13 cellular contexts compared by ENCODE assay signal in genomic region chr5:119276976-119277375, GRCh38.
DNase-seq lines count a peak whose midpoint lies in the region; ATAC-seq, FAIRE-seq and TF ChIP-seq lines count a peak whose summit lies in the region.
"Had no signal": no experiment of that assay in that cellular context is flagged by ENCODE, and none has a peak within 500 bp of the region (broad histone marks: within the 10 kb centered on the region; RNA-seq: fewer than 3 reads in every experiment).

No MANE protein-coding gene starts in this region.

- RAD21 ChIA-PET in GM12878 (lab: Charles Lee; ENCODE audit: unreplicated experiment): interaction anchor here (1.4 to 7.3 kb wide), 5 partner anchors 12 to 135 kb away, joined by 4 to 43 read pairs (median 38); no protein-coding TSS in a partner anchor

- peaks cover 88% of the 10 kb centered on the region for H3K79me2 ChIP-seq in GM12878 (ENCODE audit: control insufficient read depth, insufficient read depth, low read length)

- POLR2A ChIA-PET in GM12878 (lab: Charles Lee): interaction anchor here (1.1 to 6.7 kb wide), 6 partner anchors 9 to 58 kb away, joined by 3 to 59 read pairs (median 8); no protein-coding TSS in a partner anchor

- no peak overlapping the region for H2AFZ ChIP-seq in GM12878 (ENCODE audit: control insufficient read depth, low read depth, low read length)
- H2AFZ ChIP-seq: PC-9 had no signal

- TF ChIP-seq CTCF in GM12865 (IDR thresholded peaks at IDR 0.05; ENCODE audit: insufficient read depth, low read depth, low read length, missing control alignments): no peak
- no peak for TF ChIP-seq CTCF in HL-60 (IDR thresholded peaks at IDR 0.05; ENCODE audit: insufficient read depth, low read length)
- TF ChIP-seq CTCF in GM12878 (IDR thresholded peaks at IDR 0.05 in 2 of 3, conservative IDR thresholded peaks at IDR 0.05 in 1 of 3; ENCODE audit: control insufficient read depth in 2 of 3, extremely low read depth in 1 of 3, insufficient read depth in 1 of 3, low read depth in 3 of 3, low read length in 3 of 3): no peak
- TF ChIP-seq CTCF in suprapubic skin (IDR thresholded peaks at IDR 0.05): no peak
- no peak for TF ChIP-seq CTCF in gastrocnemius medialis (IDR thresholded peaks at IDR 0.05 in 4 of 5, conservative IDR thresholded peaks at IDR 0.05 in 1 of 5)

- in situ Hi-C loops in GM12878 (cut with MboI): loop anchor here (25.0 kb wide), 1 partner anchor 1185 kb away; the partner anchor contains the start of gene PRR16
- in situ Hi-C loops in gastrocnemius medialis (cut with MboI; ENCODE audit: low sequenced_read_pairs in 4 of 4): no loop called here

- H4K20me1 ChIP-seq in GM12878 (ENCODE audit: control insufficient read depth, insufficient read depth): no peaks in the 10 kb centered on the region

- WGBS in GM12878 (ENCODE audit: insufficient coverage, insufficient replicate concordance, low lambda C conversion rate, missing lambda C conversion rate): 19% methylated on average over 5 of the region's 5 CpGs
- WGBS in suprapubic skin: 95% methylated on average over 5 of the region's 5 CpGs

- DNase-seq in GM12865 (ENCODE audit: low read depth): peak; percentile 70
- no peak for DNase-seq in HL-60 (ENCODE audit: low read depth in 1 of 2, low spot score in 1 of 2)
- no peak for DNase-seq in GM12878 (ENCODE audit: low read depth, low spot score)
- DNase-seq in GOT3 (lab: John Stamatoyannopoulos, UW): no peak
- no peak for DNase-seq in suprapubic skin (ENCODE audit: low spot score in 2 of 2)
- DNase-seq in gastrocnemius medialis: no peak
- DNase-seq in amygdala (lab: John Stamatoyannopoulos, UW): no peak
- DNase-seq: MG63, PC-9, T-helper 9 cell had no signal

- SMC1A ChIA-PET in GM12878 (lab: Charles Lee; ENCODE audit: uncharacterized antibody, unreplicated experiment): interaction anchor here (0.6 to 14.5 kb wide), 7 partner anchors 11 to 76 kb away, joined by 3 to 181 read pairs (median 5); no protein-coding TSS in a partner anchor

- TF ChIP-seq POLR2A in GM12878 (IDR thresholded peaks at IDR 0.05; ENCODE audit: low read depth, low read length): no peak
- no peak for TF ChIP-seq POLR2A in suprapubic skin (IDR thresholded peaks at IDR 0.05)
- TF ChIP-seq POLR2A in gastrocnemius medialis (IDR thresholded peaks at IDR 0.05): no peak

- BruUV-seq in GM12878 (replicated peaks; lab: Mats Ljungman, UMichigan): no TSS peak

- H3K27ac ChIP-seq in HL-60 (replicated peaks): peak overlapping the region; percentile 98; the same call in 1 of the 2 replicates
- peak overlapping the region; percentile 77 for H3K27ac ChIP-seq in GM12878 (ENCODE audit: control insufficient read depth, insufficient read depth)
- H3K27ac ChIP-seq in suprapubic skin: no peak overlapping the region
- no peak overlapping the region for H3K27ac ChIP-seq in gastrocnemius medialis
- H3K27ac ChIP-seq: PC-9 had no signal

- H3K9me3 ChIP-seq in GM12878 (replicated peaks; ENCODE audit: control insufficient read depth, insufficient read depth, low read length): no peaks in the 10 kb centered on the region
- no peaks in the 10 kb centered on the region for H3K9me3 ChIP-seq in suprapubic skin
- no peaks in the 10 kb centered on the region for H3K9me3 ChIP-seq in gastrocnemius medialis
- H3K9me3 ChIP-seq: MG63, thoracic aorta had no signal

- H3K4me1 ChIP-seq in GM12878 (ENCODE audit: control insufficient read depth, insufficient read depth, low read length): peaks cover 59% of the 10 kb centered on the region
- peaks cover 21% of the 10 kb centered on the region for H3K4me1 ChIP-seq in suprapubic skin
- H3K4me1 ChIP-seq in gastrocnemius medialis: no peaks in the 10 kb centered on the region

- no peak for TF ChIP-seq RAD21 in GM12878 (IDR thresholded peaks at IDR 0.05; ENCODE audit: insufficient read depth, low read depth, low read length)

- no peak for TF ChIP-seq EP300 in GM12878 (IDR thresholded peaks at IDR 0.05; ENCODE audit: borderline replicate concordance in 1 of 2, control insufficient read depth in 1 of 2, low read depth in 2 of 2, low read length in 2 of 2)
- no peak for TF ChIP-seq EP300 in suprapubic skin (IDR thresholded peaks at IDR 0.05)

- ATAC-seq in GM21367 (IDR thresholded peaks at IDR 0.05; ENCODE audit: unreplicated experiment) (peak; percentile 20), GM12878 (peak; percentile 36), gastrocnemius medialis (no peak)

- peak overlapping the region; percentile 92; the same call in 1 of the 2 replicates for H3K4me2 ChIP-seq in GM12878 (ENCODE audit: control insufficient read depth, insufficient read depth)
- H3K4me2 ChIP-seq: PC-9 had no signal

- CTCF ChIA-PET in GM12878 (lab: Yijun Ruan, JAX): interaction anchor here (1.0 to 7.2 kb wide), 5 partner anchors 9 to 118 kb away, joined by 3 to 32 read pairs (median 5); no protein-coding TSS in a partner anchor

- H3K27me3 ChIP-seq in HL-60 (ENCODE audit: insufficient read depth, poor library complexity, severe bottlenecking): no peaks in the 10 kb centered on the region
- no peaks in the 10 kb centered on the region for H3K27me3 ChIP-seq in GM12878 (replicated peaks in 1 of 2; ENCODE audit: control insufficient read depth in 2 of 2, insufficient read depth in 2 of 2, low read length in 1 of 2)
- no peaks in the 10 kb centered on the region for H3K27me3 ChIP-seq in suprapubic skin
- H3K27me3 ChIP-seq in gastrocnemius medialis: no peaks in the 10 kb centered on the region
- H3K27me3 ChIP-seq: MG63 had no signal

- H3K4me3 ChIP-seq in GM12865 (ENCODE audit: low read depth, low read length) (no peak overlapping the region; the same call in 1 of the 2 replicates), HL-60 (replicated peaks; ENCODE audit: insufficient read depth, low read length) (no peak overlapping the region), GM12878 (no peak overlapping the region), suprapubic skin (no peak overlapping the region), gastrocnemius medialis (no peak overlapping the region)
- H3K4me3 ChIP-seq: MG63, PC-9, thoracic aorta had no signal

- no peaks in the 10 kb centered on the region for H3K36me3 ChIP-seq in GM12878 (ENCODE audit: control insufficient read depth in 2 of 2, insufficient read depth in 2 of 2, low read length in 1 of 2)
- no peaks in the 10 kb centered on the region for H3K36me3 ChIP-seq in suprapubic skin
- no peaks in the 10 kb centered on the region for H3K36me3 ChIP-seq in gastrocnemius medialis
- H3K36me3 ChIP-seq: MG63, thoracic aorta had no signal

- no peak for FAIRE-seq in GM12878 (lab: Jason Lieb, UNC)
- FAIRE-seq: bronchial epithelial cell had no signal

- intact Hi-C loops in GM12878 (cut with micrococcal nuclease; ENCODE audit: unreplicated experiment): no loop called here
- intact Hi-C loops in gastrocnemius medialis (cut with DNase I; ENCODE audit: low total_unique reads): no loop called here

- no peak overlapping the region for H3K9ac ChIP-seq in GM12878 (ENCODE audit: control insufficient read depth, insufficient read depth, low read length)

TF ChIP-seq in GM12878, 131 proteins besides CTCF, POLR2A, EP300 and RAD21:
- peak; percentile 91 for TF ChIP-seq RUNX3 (IDR thresholded peaks at IDR 0.05; ENCODE audit: low read length)
- TF ChIP-seq ZSCAN29 (IDR thresholded peaks at IDR 0.05): no peak

Comparison
In these comparisons a context has a peak if more than half of its experiments do, and no peak if none do; other contexts are left out.
1. ATAC-seq: peak in GM21367 (single experiment) and GM12878 (single experiment); none in gastrocnemius medialis (0 of 2).
2. H3K27ac ChIP-seq: peak in HL-60 (single experiment) and GM12878 (single experiment); none in suprapubic skin (single experiment) and gastrocnemius medialis (0 of 4).